Comparison of ENCODE assay signal across 29 cellular contexts in the genomic region with DNA sequence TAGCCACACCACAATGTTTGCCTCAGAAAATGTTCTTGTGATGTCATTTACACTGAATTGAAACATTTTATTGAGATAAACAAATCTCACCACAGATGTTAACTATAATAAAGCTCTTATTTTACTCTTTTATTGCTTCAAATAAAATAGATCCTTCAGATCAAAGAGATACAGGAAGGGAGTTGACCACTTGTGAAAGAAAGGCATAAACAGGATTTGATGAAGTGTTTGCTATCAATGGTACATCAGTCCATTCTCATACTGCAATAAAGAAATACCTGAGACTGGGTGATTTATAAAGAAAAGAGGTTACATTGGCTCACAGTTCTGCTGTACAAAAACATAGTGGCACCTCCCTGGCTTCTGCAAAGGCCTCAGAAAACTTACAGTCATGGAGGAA. TPM values are rescaled to one million over a fixed set of nuclear protein-coding genes. Genes with fewer than 3 reads are reported as not detected.
DNase-seq lines count a peak whose midpoint lies in the region; ATAC-seq, FAIRE-seq and TF ChIP-seq lines count a peak whose summit lies in the region.
"Had no signal": no experiment of that assay in that cellular context is flagged by ENCODE, and none has a peak within 500 bp of the region (broad histone marks: within the 10 kb centered on the region; RNA-seq: fewer than 3 reads in every experiment).

No MANE protein-coding gene starts in this region.

- TF ChIP-seq EP300 in ovary (IDR thresholded peaks at IDR 0.05), result no peak

- no peaks in the 10 kb centered on the region for H3K27me3 ChIP-seq in ovary
- H3K27me3 ChIP-seq: BE2C, BLaER1 had no signal

- H3K9me3 ChIP-seq in mucosa of descending colon (no peaks in the 10 kb centered on the region), ovary (no peaks in the 10 kb centered on the region)
- H3K9me3 ChIP-seq: BE2C, BLaER1 had no signal

- no peaks in the 10 kb centered on the region; the same call in 1 of the 2 replicates for H3K27me3 Mint-ChIP-seq in WTC11 (ENCODE audit: low read depth)
- H3K27me3 Mint-ChIP-seq: CD4-positive, alpha-beta memory T cell; CD4-positive, CD25-positive, alpha-beta regulatory T cell; CD8-positive, alpha-beta memory T cell had no signal

- no peak overlapping the region for H3K27ac ChIP-seq in ovary
- H3K27ac ChIP-seq: BLaER1 had no signal

- no peak for TF ChIP-seq CTCF in mucosa of descending colon (IDR thresholded peaks at IDR 0.05)
- no peak for TF ChIP-seq CTCF in WTC11 (IDR thresholded peaks at IDR 0.05)
- no peak for TF ChIP-seq CTCF in ovary (IDR thresholded peaks at IDR 0.05)

- FAIRE-seq in endometrium (lab: Jason Lieb, UNC), result peak; percentile 86
- FAIRE-seq: A204.1, GM12891 had no signal

- POLR2A ChIA-PET in WTC11 (lab: Charles Lee), result no interaction called here

- ATAC-seq in mucosa of descending colon, result peak; percentile 60
- no peak for ATAC-seq in WTC11
- ATAC-seq in GM21786 (IDR thresholded peaks at IDR 0.05; ENCODE audit: unreplicated experiment), result no peak

- TF ChIP-seq POLR2A in ovary (IDR thresholded peaks at IDR 0.05), result no peak

- no peak overlapping the region for H3K4me3 ChIP-seq in mucosa of descending colon
- H3K4me3 ChIP-seq in ovary, result no peak overlapping the region
- H3K4me3 ChIP-seq: BLaER1 had no signal

- DNase-seq in NCI-H748 (lab: John Stamatoyannopoulos, UW; ENCODE audit: unreplicated experiment) (peak; percentile 7), NCI-H748 treated with DMSO at 0.1 percent for 48 hours (lab: John Stamatoyannopoulos, UW) (no peak), DMS53 treated with DMSO at 0.1 percent for 48 hours (lab: John Stamatoyannopoulos, UW; ENCODE audit: unreplicated experiment) (peak; percentile 4), mucosa of descending colon (no peak), WTC11 (ENCODE audit: low spot score) (no peak), ovary (no peak)
- DNase-seq: 8988T; ACHN; BE2C; C1 segment of cervical spinal cord; CD4-positive, alpha-beta memory T cell; CD4-positive, CD25-positive, alpha-beta regulatory T cell; CD8-positive, alpha-beta memory T cell; COR-L47; DMS 273 treated with DMSO at 0.1 percent for 48 hours; DMS79; DND-41; EL; GDM1 had no signal

- intact Hi-C loops in mucosa of descending colon (cut with DNase I, micrococcal nuclease) (no loop called here), ovary (cut with DNase I) (no loop called here)

- no peak overlapping the region for H3K4me3 Mint-ChIP-seq in WTC11
- H3K4me3 Mint-ChIP-seq: CD14-positive monocyte; CD4-positive, alpha-beta memory T cell; CD4-positive, CD25-positive, alpha-beta regulatory T cell had no signal

- no peaks in the 10 kb centered on the region for H3K36me3 Mint-ChIP-seq in WTC11
- H3K36me3 Mint-ChIP-seq: CD14-positive monocyte; CD4-positive, alpha-beta memory T cell; CD4-positive, CD25-positive, alpha-beta regulatory T cell; CD8-positive, alpha-beta memory T cell had no signal

- CTCF ChIA-PET in WTC11 (lab: Charles Lee), result no interaction called here

- H3K27ac Mint-ChIP-seq in WTC11, result no peak overlapping the region
- H3K27ac Mint-ChIP-seq: CD14-positive monocyte; CD4-positive, alpha-beta memory T cell; CD4-positive, CD25-positive, alpha-beta regulatory T cell had no signal

- peaks cover 41% of the 10 kb centered on the region for H3K9me3 Mint-ChIP-seq in WTC11

- no peaks in the 10 kb centered on the region for H3K4me1 ChIP-seq in mucosa of descending colon (ENCODE audit: low read depth)
- H3K4me1 ChIP-seq in ovary (ENCODE audit: insufficient read depth), result no peaks in the 10 kb centered on the region
- H3K4me1 ChIP-seq: BE2C, BLaER1 had no signal

- no peaks in the 10 kb centered on the region for H3K4me1 Mint-ChIP-seq in WTC11
- H3K4me1 Mint-ChIP-seq: CD14-positive monocyte; CD4-positive, alpha-beta memory T cell; CD4-positive, CD25-positive, alpha-beta regulatory T cell; CD8-positive, alpha-beta memory T cell had no signal

- H3K36me3 ChIP-seq in mucosa of descending colon (ENCODE audit: low read depth) (no peaks in the 10 kb centered on the region), ovary (no peaks in the 10 kb centered on the region)
- H3K36me3 ChIP-seq: BE2C, BLaER1 had no signal

TF ChIP-seq in WTC11, 78 proteins besides CTCF, POLR2A, EP300 and RAD21 (continues in another document):
- TF ChIP-seq, protein P1, sequence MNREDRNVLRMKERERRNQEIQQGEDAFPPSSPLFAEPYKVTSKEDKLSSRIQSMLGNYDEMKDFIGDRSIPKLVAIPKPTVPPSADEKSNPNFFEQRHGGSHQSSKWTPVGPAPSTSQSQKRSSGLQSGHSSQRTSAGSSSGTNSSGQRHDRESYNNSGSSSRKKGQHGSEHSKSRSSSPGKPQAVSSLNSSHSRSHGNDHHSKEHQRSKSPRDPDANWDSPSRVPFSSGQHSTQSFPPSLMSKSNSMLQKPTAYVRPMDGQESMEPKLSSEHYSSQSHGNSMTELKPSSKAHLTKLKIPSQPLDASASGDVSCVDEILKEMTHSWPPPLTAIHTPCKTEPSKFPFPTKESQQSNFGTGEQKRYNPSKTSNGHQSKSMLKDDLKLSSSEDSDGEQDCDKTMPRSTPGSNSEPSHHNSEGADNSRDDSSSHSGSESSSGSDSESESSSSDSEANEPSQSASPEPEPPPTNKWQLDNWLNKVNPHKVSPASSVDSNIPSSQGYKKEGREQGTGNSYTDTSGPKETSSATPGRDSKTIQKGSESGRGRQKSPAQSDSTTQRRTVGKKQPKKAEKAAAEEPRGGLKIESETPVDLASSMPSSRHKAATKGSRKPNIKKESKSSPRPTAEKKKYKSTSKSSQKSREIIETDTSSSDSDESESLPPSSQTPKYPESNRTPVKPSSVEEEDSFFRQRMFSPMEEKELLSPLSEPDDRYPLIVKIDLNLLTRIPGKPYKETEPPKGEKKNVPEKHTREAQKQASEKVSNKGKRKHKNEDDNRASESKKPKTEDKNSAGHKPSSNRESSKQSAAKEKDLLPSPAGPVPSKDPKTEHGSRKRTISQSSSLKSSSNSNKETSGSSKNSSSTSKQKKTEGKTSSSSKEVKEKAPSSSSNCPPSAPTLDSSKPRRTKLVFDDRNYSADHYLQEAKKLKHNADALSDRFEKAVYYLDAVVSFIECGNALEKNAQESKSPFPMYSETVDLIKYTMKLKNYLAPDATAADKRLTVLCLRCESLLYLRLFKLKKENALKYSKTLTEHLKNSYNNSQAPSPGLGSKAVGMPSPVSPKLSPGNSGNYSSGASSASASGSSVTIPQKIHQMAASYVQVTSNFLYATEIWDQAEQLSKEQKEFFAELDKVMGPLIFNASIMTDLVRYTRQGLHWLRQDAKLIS (CRISPR knock-in tag; IDR thresholded peaks at IDR 0.05; ENCODE audit: borderline replicate concordance), result no peak
- TF ChIP-seq, protein P2, sequence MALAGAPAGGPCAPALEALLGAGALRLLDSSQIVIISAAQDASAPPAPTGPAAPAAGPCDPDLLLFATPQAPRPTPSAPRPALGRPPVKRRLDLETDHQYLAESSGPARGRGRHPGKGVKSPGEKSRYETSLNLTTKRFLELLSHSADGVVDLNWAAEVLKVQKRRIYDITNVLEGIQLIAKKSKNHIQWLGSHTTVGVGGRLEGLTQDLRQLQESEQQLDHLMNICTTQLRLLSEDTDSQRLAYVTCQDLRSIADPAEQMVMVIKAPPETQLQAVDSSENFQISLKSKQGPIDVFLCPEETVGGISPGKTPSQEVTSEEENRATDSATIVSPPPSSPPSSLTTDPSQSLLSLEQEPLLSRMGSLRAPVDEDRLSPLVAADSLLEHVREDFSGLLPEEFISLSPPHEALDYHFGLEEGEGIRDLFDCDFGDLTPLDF (CRISPR knock-in tag; IDR thresholded peaks at IDR 0.05), result no peak
- TF ChIP-seq, protein P3, sequence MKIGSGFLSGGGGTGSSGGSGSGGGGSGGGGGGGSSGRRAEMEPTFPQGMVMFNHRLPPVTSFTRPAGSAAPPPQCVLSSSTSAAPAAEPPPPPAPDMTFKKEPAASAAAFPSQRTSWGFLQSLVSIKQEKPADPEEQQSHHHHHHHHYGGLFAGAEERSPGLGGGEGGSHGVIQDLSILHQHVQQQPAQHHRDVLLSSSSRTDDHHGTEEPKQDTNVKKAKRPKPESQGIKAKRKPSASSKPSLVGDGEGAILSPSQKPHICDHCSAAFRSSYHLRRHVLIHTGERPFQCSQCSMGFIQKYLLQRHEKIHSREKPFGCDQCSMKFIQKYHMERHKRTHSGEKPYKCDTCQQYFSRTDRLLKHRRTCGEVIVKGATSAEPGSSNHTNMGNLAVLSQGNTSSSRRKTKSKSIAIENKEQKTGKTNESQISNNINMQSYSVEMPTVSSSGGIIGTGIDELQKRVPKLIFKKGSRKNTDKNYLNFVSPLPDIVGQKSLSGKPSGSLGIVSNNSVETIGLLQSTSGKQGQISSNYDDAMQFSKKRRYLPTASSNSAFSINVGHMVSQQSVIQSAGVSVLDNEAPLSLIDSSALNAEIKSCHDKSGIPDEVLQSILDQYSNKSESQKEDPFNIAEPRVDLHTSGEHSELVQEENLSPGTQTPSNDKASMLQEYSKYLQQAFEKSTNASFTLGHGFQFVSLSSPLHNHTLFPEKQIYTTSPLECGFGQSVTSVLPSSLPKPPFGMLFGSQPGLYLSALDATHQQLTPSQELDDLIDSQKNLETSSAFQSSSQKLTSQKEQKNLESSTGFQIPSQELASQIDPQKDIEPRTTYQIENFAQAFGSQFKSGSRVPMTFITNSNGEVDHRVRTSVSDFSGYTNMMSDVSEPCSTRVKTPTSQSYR (CRISPR knock-in tag; IDR thresholded peaks at IDR 0.05), result no peak
- TF ChIP-seq PRRX2 (CRISPR knock-in tag; IDR thresholded peaks at IDR 0.05) (no peak), JUN (CRISPR knock-in tag; IDR thresholded peaks at IDR 0.05) (no peak), CREM (CRISPR knock-in tag; IDR thresholded peaks at IDR 0.05) (no peak), ZNF671 (CRISPR knock-in tag; IDR thresholded peaks at IDR 0.05) (no peak), ATF1 (CRISPR knock-in tag; IDR thresholded peaks at IDR 0.05) (no peak)
- TF ChIP-seq, protein P4, sequence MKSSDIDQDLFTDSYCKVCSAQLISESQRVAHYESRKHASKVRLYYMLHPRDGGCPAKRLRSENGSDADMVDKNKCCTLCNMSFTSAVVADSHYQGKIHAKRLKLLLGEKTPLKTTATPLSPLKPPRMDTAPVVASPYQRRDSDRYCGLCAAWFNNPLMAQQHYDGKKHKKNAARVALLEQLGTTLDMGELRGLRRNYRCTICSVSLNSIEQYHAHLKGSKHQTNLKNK (CRISPR knock-in tag; IDR thresholded peaks at IDR 0.05), result no peak

RNA-seq across cellular contexts. Expression of a gene that starts 40.2 kb away (rescaled TPM):
- total RNA-seq in mucosa of descending colon (not detected), WTC11 (2021) (not detected in 3 replicates), ovary (not detected)
- not detected for polyA plus RNA-seq in ovary
- total RNA-seq: A673; CD4-positive, alpha-beta memory T cell; CD4-positive, CD25-positive, alpha-beta regulatory T cell; CD8-positive, alpha-beta memory T cell; Daoy; G401 had no signal
- polyA plus RNA-seq: AG04450; CD14-positive monocyte; CD4-positive, alpha-beta memory T cell; CD4-positive, CD25-positive, alpha-beta regulatory T cell; CD8-positive, alpha-beta memory T cell had no signal

Comparison
In these comparisons a context has a peak if more than half of its experiments do, and no peak if none do; other contexts are left out.
1. DNase-seq: peak in NCI-H748 (single experiment) and DMS53 treated with DMSO at 0.1 percent for 48 hours (single experiment); none in NCI-H748 treated with DMSO at 0.1 percent for 48 hours (single experiment), mucosa of descending colon (0 of 3), WTC11 (single experiment) and ovary (0 of 5).